ENCODE assay signal across 7 cellular contexts in the genomic region with DNA sequence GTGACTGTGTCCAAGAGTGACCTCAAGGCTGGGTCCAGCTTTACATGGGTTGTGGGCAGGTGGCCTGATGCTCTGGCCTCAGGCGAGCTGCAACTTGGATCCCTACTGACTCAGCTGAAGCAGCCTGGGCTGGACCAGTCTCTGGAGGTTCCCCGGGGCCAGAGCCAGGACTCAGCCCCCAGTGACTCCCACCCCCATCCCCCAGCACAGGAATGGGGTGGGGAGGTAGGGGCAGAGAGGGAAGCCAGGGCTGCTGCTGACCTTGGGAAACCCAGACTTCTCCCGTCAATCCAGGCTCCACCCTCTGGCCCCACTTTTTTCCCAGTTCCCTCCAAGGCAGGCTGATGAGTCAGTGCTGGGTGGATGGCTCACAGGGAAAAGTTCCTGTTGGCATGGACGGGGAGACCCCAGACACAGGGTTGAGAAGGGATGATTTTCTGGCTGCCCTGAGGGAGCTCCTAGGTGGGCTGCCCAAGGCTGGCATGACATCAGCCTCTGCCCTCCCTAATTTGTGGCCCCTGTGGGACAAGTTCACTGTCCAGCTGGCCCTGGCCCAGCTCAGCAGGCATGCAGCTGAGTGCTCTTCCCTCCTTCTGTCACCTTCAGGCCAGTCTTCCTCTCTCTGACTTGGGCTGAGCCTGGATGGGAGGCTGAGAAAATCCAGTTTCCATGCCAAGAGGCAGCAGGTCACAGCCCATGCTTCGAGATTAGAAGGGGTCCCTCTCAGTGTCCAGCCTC. TPM values are rescaled to one million over a fixed set of nuclear protein-coding genes. Genes with fewer than 3 reads are reported as not detected.
DNase-seq lines count a peak whose midpoint lies in the region; ATAC-seq and TF ChIP-seq lines count a peak whose summit lies in the region.

No MANE protein-coding gene starts in this region.

- peaks cover 45% of the 10 kb centered on the region for H3K36me3 ChIP-seq in OCI-LY1 (ENCODE audit: insufficient read depth, low read length)
- H3K36me3 ChIP-seq in thymus (ENCODE audit: control insufficient read depth, insufficient read depth): peaks cover 23% of the 10 kb centered on the region

- H3K27ac ChIP-seq in OCI-LY1 (ENCODE audit: low read depth, low read length, poor library complexity, severe bottlenecking) (peak overlapping the region; percentile 95), thymus (ENCODE audit: low read depth) (peak overlapping the region; percentile 94)

- H3K4me1 ChIP-seq in OCI-LY1 (ENCODE audit: insufficient read depth, low read length, severe bottlenecking) (peaks cover 62% of the 10 kb centered on the region), thymus (ENCODE audit: control insufficient read depth, insufficient read depth, low read length) (peaks cover 43% of the 10 kb centered on the region)

- H3K9ac ChIP-seq in OCI-LY1 (ENCODE audit: low read length): peak overlapping the region; percentile 94

- peaks cover 8% of the 10 kb centered on the region; the same call in 1 of the 2 replicates for H3K79me2 ChIP-seq in OCI-LY1 (ENCODE audit: insufficient read depth, low read length)

- H3K27me3 Mint-ChIP-seq in chondrocyte (ENCODE audit: low read depth): no peaks in the 10 kb centered on the region

- peaks cover 10% of the 10 kb centered on the region for H3K36me3 Mint-ChIP-seq in chondrocyte (ENCODE audit: low read depth)

- H3K27me3 ChIP-seq in OCI-LY1 (ENCODE audit: insufficient read depth, low read length) (no peaks in the 10 kb centered on the region), thymus (ENCODE audit: control insufficient read depth, insufficient read depth) (no peaks in the 10 kb centered on the region)

- TF ChIP-seq CTCF in OCI-LY1 (IDR thresholded peaks at IDR 0.05; ENCODE audit: low read length): no peak
- no peak for TF ChIP-seq CTCF in chondrocyte (IDR thresholded peaks at IDR 0.05)
- no peak for TF ChIP-seq CTCF in lower leg skin (IDR thresholded peaks at IDR 0.05)

- DNase-seq in chondrocyte (ENCODE audit: low spot score): no peak
- DNase-seq in lower leg skin (ENCODE audit: low spot score in 2 of 2): peak; percentile 81 to 95
- DNase-seq in GDM1 (lab: John Stamatoyannopoulos, UW): no peak
- DNase-seq in NCI-H524 treated with DMSO at 0.1 percent for 48 hours (lab: John Stamatoyannopoulos, UW): no peak

- no peaks in the 10 kb centered on the region for H3K9me2 ChIP-seq in OCI-LY1 (ENCODE audit: low read depth, low read length)

- H3K4me1 Mint-ChIP-seq in chondrocyte (ENCODE audit: low read depth): peaks cover 78% of the 10 kb centered on the region

- peak; percentile 0 for ATAC-seq in GM18502 (IDR thresholded peaks at IDR 0.05; ENCODE audit: poor library complexity, unreplicated experiment)

- H3K9me3 ChIP-seq in OCI-LY1 (ENCODE audit: low read length) (no peaks in the 10 kb centered on the region), thymus (ENCODE audit: control insufficient read depth) (no peaks in the 10 kb centered on the region)

- H3F3A ChIP-seq in OCI-LY1 (ENCODE audit: insufficient read depth, low read length): peaks cover 7% of the 10 kb centered on the region; the same call in 1 of the 2 replicates

- H4K20me1 ChIP-seq in OCI-LY1 (ENCODE audit: insufficient read depth, low read length): no peaks in the 10 kb centered on the region

- intact Hi-C loops in lower leg skin (cut with DNase I; ENCODE audit: low total_unique reads): no loop called here

- H3K4me2 ChIP-seq in OCI-LY1 (ENCODE audit: low read length): peak overlapping the region; percentile 89

- WGBS in lower leg skin, 2 donors: 7 to 8% methylated on average over 3 to 5 of the region's 5 CpGs
- WGBS in thymus: 67% methylated on average over 5 of the region's 5 CpGs

- H3K4me3 Mint-ChIP-seq in chondrocyte (ENCODE audit: unreplicated experiment): peak overlapping the region; percentile 80

- H3K27ac Mint-ChIP-seq in chondrocyte (ENCODE audit: unreplicated experiment): peak overlapping the region; percentile 97

- no peaks in the 10 kb centered on the region for H3K9me3 Mint-ChIP-seq in chondrocyte (ENCODE audit: low read depth)

- H2AFZ ChIP-seq in OCI-LY1 (ENCODE audit: low read length): no peak overlapping the region

- H3K4me3 ChIP-seq in OCI-LY1 (ENCODE audit: low read depth, low read length, poor library complexity, severe bottlenecking) (peak overlapping the region; percentile 97), lower leg skin (ENCODE audit: low read depth, poor library complexity, severe bottlenecking) (peak overlapping the region; percentile 57), thymus (ENCODE audit: low read length) (peak overlapping the region; percentile 51)

- TF ChIP-seq POLR2A in lower leg skin (IDR thresholded peaks at IDR 0.05): no peak

RNA-seq across cellular contexts. Expression of a gene that starts 2.2 kb away (rescaled TPM):
- total RNA-seq in chondrocyte: 5.9 to 7.5 TPM (median 6.9 TPM) in 3 replicates
- total RNA-seq in lower leg skin: 10 to 100 TPM; 36.0 to 42.9 (median 39.0) TPM
- 11.7 TPM for polyA plus RNA-seq in thymus

RNA-seq across cellular contexts. Expression of a gene that starts 37.9 kb away (rescaled TPM):
- total RNA-seq in chondrocyte (47.4 to 52.8 TPM (median 48.7 TPM) in 3 replicates), lower leg skin (10 to 100 TPM; 55.7 to 94.2 (median 77.8) TPM)
- 107 TPM for polyA plus RNA-seq in thymus

Comparison
In these comparisons a context has a peak if more than half of its experiments do, and no peak if none do; other contexts are left out.
1. DNase-seq: peak in lower leg skin (2 of 2); none in chondrocyte (single experiment), GDM1 (single experiment) and NCI-H524 treated with DMSO at 0.1 percent for 48 hours (single experiment).
2. Peak in every context shown above with its lines, with median percentiles within 50 percentile points of each other: H3K4me3 ChIP-seq.